In the genomic region with DNA sequence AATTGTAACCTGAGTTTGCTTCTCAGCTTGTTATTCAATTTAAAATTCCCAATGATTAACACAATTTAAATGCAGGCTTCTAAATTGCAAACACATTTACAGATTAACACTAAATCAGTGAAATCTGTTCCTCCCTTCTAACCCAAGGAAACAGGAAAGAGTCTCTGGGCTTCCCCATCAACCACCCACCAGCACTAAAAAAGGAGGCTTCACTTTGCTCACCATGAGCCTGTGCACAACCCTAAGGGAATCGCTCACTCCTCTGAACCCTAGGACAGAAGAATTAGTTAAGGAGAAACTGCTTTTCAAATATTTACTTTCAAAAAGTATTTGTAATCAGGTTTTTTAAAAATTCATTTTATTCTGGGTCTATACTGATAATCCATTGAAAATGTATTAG, we compare ENCODE assay signal across 24 cellular contexts.
DNase-seq lines count a peak whose midpoint lies in the region; ATAC-seq, FAIRE-seq and TF ChIP-seq lines count a peak whose summit lies in the region.
"Had no signal": no experiment of that assay in that cellular context is flagged by ENCODE, and none has a peak within 500 bp of the region (broad histone marks: within the 10 kb centered on the region; RNA-seq: fewer than 3 reads in every experiment).

No MANE protein-coding gene starts in this region.

- no peak for DNase-seq in cardiac muscle cell (ENCODE audit: low read depth in 1 of 2, low spot score in 1 of 2)
- no peak for DNase-seq in left ventricle myocardium superior
- DNase-seq in K562 (ENCODE audit: extremely low read depth in 1 of 4, low spot score in 3 of 4): no peak
- no peak for DNase-seq in neural crest cell (ENCODE audit: low read depth, low spot score)
- no peak for DNase-seq in GM10266 (ENCODE audit: extremely low spot score)
- no peak for DNase-seq in T-helper 9 cell
- DNase-seq: AML-193; Caco-2; Calu3; CD4-positive, alpha-beta T cell; CD8-positive, alpha-beta T cell; DMS79 treated with DMSO at 0.1 percent for 48 hours; GF-D8 had no signal

- H3K79me2 ChIP-seq in K562 (ENCODE audit: control insufficient read depth, insufficient read depth, low read length): no peaks in the 10 kb centered on the region

- H3K36me3 ChIP-seq in cardiac muscle cell (no peaks in the 10 kb centered on the region), K562 (ENCODE audit: control insufficient read depth, insufficient read depth, low read length) (no peaks in the 10 kb centered on the region; the same call in 2 of the 3 replicates)
- H3K36me3 ChIP-seq: BLaER1 treated with 17β-estradiol and CSF1 and Interleukin-3, amounts not matched to agents 10 nM and 100 nM had no signal

- no peak overlapping the region for H3K4me3 Mint-ChIP-seq in neural crest cell
- H3K4me3 Mint-ChIP-seq: B cell; CD4-positive, alpha-beta T cell; CD8-positive, alpha-beta T cell had no signal

- POLR2A ChIA-PET in K562 (lab: Yijun Ruan, JAX): no interaction called here

- in situ Hi-C loops in K562 (cut with MboI): no loop called here

- peak overlapping the region; percentile 59 for H3K27ac ChIP-seq in cardiac muscle cell
- H3K27ac ChIP-seq in K562 (ENCODE audit: extremely low read depth, low read depth, low read length): no peak overlapping the region
- H3K27ac ChIP-seq: 22Rv1; A549; BLaER1 treated with 17β-estradiol and CSF1 and Interleukin-3, amounts not matched to agents 10 nM and 100 nM; C4-2B had no signal

- no peak for TF ChIP-seq CTCF in cardiac muscle cell (IDR thresholded peaks at IDR 0.05; ENCODE audit: low read depth, low read length)
- TF ChIP-seq CTCF in K562 (IDR thresholded peaks at IDR 0.05 in 2 of 3, conservative IDR thresholded peaks at IDR 0.05 in 1 of 3; ENCODE audit: insufficient read depth in 2 of 3, low read depth in 1 of 3, low read length in 3 of 3): no peak
- no peak for TF ChIP-seq CTCF in neural crest cell (conservative IDR thresholded peaks at IDR 0.05)
- TF ChIP-seq CTCF in GM10266 (IDR thresholded peaks at IDR 0.05; ENCODE audit: control insufficient read depth, insufficient read depth, low read depth, missing control alignments): no peak

- 85% methylated on average over 1 of the region's 1 CpG for WGBS in K562 (ENCODE audit: insufficient coverage, low coverage, missing lambda C conversion rate)

- no peak overlapping the region for H3K4me2 ChIP-seq in K562 (ENCODE audit: insufficient read depth, low read length)
- H3K4me2 ChIP-seq: A549; BLaER1 treated with 17β-estradiol and CSF1 and Interleukin-3, amounts not matched to agents 10 nM and 100 nM had no signal

- no peaks in the 10 kb centered on the region for H3K9me3 ChIP-seq in cardiac muscle cell (ENCODE audit: low read depth)
- no peaks in the 10 kb centered on the region; the same call in 1 of the 2 replicates for H3K9me3 ChIP-seq in K562 (replicated peaks; ENCODE audit: control insufficient read depth, insufficient read depth, low read depth, low read length)
- H3K9me3 ChIP-seq: A549, Caco-2 had no signal

- no peak for TF ChIP-seq EP300 in K562 (IDR thresholded peaks at IDR 0.05; ENCODE audit: low read length)

- H2AFZ ChIP-seq in K562 (ENCODE audit: low read depth, low read length): peak overlapping the region; percentile 17; the same call in 1 of the 2 replicates

- no peaks in the 10 kb centered on the region for H4K20me1 ChIP-seq in K562 (replicated peaks; ENCODE audit: control insufficient read depth, insufficient read depth, low read length)
- H4K20me1 ChIP-seq: BLaER1 treated with 17β-estradiol and CSF1 and Interleukin-3, amounts not matched to agents 10 nM and 100 nM had no signal

- peaks cover 15% of the 10 kb centered on the region for H3K36me3 Mint-ChIP-seq in neural crest cell (ENCODE audit: low read depth)
- H3K36me3 Mint-ChIP-seq: CD8-positive, alpha-beta T cell had no signal

- H3K9me1 ChIP-seq in K562 (ENCODE audit: control insufficient read depth, insufficient read depth, low read length): no peaks in the 10 kb centered on the region

- BruUV-seq in K562 (replicated peaks; lab: Mats Ljungman, UMichigan): no TSS peak

- no peaks in the 10 kb centered on the region for H3K27me3 ChIP-seq in cardiac muscle cell
- no peaks in the 10 kb centered on the region; a peak in 1 of 5 replicates for H3K27me3 ChIP-seq in K562 (ENCODE audit: control insufficient read depth in 2 of 2, insufficient read depth in 2 of 2, low read length in 2 of 2)
- H3K27me3 ChIP-seq: BLaER1 treated with 17β-estradiol and CSF1 and Interleukin-3, amounts not matched to agents 10 nM and 100 nM had no signal

- peaks cover 35% of the 10 kb centered on the region for H3K4me1 Mint-ChIP-seq in neural crest cell
- H3K4me1 Mint-ChIP-seq: B cell had no signal

- CTCF ChIA-PET in K562 (lab: Yijun Ruan, JAX; ENCODE audit: low intra/inter-chr PET ratio): no interaction called here

- no peak for TF ChIP-seq POLR2A in K562 (conservative IDR thresholded peaks at IDR 0.05)

- H3K4me3 ChIP-seq in cardiac muscle cell (no peak overlapping the region), K562 (no peak overlapping the region)
- H3K4me3 ChIP-seq: A549; BLaER1 treated with 17β-estradiol and CSF1 and Interleukin-3, amounts not matched to agents 10 nM and 100 nM; GM12878 had no signal

- FAIRE-seq in K562 (lab: Jason Lieb, UNC): no peak
- FAIRE-seq: A549, D721Med, G401.6, GM12878, GM12892, GM18507 had no signal

- H3K27ac Mint-ChIP-seq in neural crest cell (ENCODE audit: unreplicated experiment): peak overlapping the region; percentile 52
- H3K27ac Mint-ChIP-seq: B cell; CD4-positive, alpha-beta T cell; CD8-positive, alpha-beta T cell had no signal

- H3K9ac ChIP-seq in K562 (ENCODE audit: insufficient read depth in 1 of 2, low read depth in 2 of 2, low read length in 2 of 2): no peak overlapping the region
- H3K9ac ChIP-seq: BLaER1 treated with 17β-estradiol and CSF1 and Interleukin-3, amounts not matched to agents 10 nM and 100 nM had no signal

- no peak for ATAC-seq in left ventricle myocardium superior
- no peak for ATAC-seq in K562
- ATAC-seq in HG02938 (IDR thresholded peaks at IDR 0.05; ENCODE audit: unreplicated experiment): no peak
- ATAC-seq: A549; CD8-positive, alpha-beta T cell; GM12878 had no signal

- H3K9me3 Mint-ChIP-seq in neural crest cell: peaks cover 8% of the 10 kb centered on the region

- intact Hi-C loops in left ventricle myocardium superior (cut with micrococcal nuclease): no loop called here
- intact Hi-C loops in K562 (cut with micrococcal nuclease): no loop called here

- no peaks in the 10 kb centered on the region for H3K27me3 Mint-ChIP-seq in neural crest cell (ENCODE audit: low read depth)

- H3K4me1 ChIP-seq in cardiac muscle cell (ENCODE audit: low read depth): peaks cover 13% of the 10 kb centered on the region
- peaks cover 6 to 21% of the 10 kb centered on the region in 2 experiments; a peak in 3 of 5 replicates for H3K4me1 ChIP-seq in K562 (replicated peaks in 1 of 2; ENCODE audit: control insufficient read depth in 2 of 2, insufficient read depth in 2 of 2, low read length in 2 of 2)
- H3K4me1 ChIP-seq: A549; BLaER1 treated with 17β-estradiol and CSF1 and Interleukin-3, amounts not matched to agents 10 nM and 100 nM; Caco-2 had no signal

- no peak for TF ChIP-seq RAD21 in K562 (CRISPR knock-in tag; conservative IDR thresholded peaks at IDR 0.05 in 1 of 2, IDR thresholded peaks at IDR 0.05 in 1 of 2)

TF ChIP-seq in K562, 482 proteins besides CTCF, POLR2A, EP300 and RAD21 (continues in another document):
- TF ChIP-seq, protein P1, sequence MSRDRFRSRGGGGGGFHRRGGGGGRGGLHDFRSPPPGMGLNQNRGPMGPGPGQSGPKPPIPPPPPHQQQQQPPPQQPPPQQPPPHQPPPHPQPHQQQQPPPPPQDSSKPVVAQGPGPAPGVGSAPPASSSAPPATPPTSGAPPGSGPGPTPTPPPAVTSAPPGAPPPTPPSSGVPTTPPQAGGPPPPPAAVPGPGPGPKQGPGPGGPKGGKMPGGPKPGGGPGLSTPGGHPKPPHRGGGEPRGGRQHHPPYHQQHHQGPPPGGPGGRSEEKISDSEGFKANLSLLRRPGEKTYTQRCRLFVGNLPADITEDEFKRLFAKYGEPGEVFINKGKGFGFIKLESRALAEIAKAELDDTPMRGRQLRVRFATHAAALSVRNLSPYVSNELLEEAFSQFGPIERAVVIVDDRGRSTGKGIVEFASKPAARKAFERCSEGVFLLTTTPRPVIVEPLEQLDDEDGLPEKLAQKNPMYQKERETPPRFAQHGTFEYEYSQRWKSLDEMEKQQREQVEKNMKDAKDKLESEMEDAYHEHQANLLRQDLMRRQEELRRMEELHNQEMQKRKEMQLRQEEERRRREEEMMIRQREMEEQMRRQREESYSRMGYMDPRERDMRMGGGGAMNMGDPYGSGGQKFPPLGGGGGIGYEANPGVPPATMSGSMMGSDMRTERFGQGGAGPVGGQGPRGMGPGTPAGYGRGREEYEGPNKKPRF (IDR thresholded peaks at IDR 0.05; ENCODE audit: low read depth, low read length): no peak
- TF ChIP-seq BCL6 (CRISPR knock-in tag; IDR thresholded peaks at IDR 0.05): no peak
- no peak for TF ChIP-seq MAFG (tag; conservative IDR thresholded peaks at IDR 0.05)
- TF ChIP-seq, protein P2, sequence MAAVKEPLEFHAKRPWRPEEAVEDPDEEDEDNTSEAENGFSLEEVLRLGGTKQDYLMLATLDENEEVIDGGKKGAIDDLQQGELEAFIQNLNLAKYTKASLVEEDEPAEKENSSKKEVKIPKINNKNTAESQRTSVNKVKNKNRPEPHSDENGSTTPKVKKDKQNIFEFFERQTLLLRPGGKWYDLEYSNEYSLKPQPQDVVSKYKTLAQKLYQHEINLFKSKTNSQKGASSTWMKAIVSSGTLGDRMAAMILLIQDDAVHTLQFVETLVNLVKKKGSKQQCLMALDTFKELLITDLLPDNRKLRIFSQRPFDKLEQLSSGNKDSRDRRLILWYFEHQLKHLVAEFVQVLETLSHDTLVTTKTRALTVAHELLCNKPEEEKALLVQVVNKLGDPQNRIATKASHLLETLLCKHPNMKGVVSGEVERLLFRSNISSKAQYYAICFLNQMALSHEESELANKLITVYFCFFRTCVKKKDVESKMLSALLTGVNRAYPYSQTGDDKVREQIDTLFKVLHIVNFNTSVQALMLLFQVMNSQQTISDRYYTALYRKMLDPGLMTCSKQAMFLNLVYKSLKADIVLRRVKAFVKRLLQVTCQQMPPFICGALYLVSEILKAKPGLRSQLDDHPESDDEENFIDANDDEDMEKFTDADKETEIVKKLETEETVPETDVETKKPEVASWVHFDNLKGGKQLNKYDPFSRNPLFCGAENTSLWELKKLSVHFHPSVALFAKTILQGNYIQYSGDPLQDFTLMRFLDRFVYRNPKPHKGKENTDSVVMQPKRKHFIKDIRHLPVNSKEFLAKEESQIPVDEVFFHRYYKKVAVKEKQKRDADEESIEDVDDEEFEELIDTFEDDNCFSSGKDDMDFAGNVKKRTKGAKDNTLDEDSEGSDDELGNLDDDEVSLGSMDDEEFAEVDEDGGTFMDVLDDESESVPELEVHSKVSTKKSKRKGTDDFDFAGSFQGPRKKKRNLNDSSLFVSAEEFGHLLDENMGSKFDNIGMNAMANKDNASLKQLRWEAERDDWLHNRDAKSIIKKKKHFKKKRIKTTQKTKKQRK (IDR thresholded peaks at IDR 0.05; ENCODE audit: borderline replicate concordance, low read depth, low read length): no peak
- TF ChIP-seq NCOR1 (IDR thresholded peaks at IDR 0.05): no peak
- no peak for TF ChIP-seq HDGF (IDR thresholded peaks at IDR 0.05)
- TF ChIP-seq LCOR (CRISPR knock-in tag; IDR thresholded peaks at IDR 0.05): no peak
- TF ChIP-seq CREBBP (IDR thresholded peaks at IDR 0.05; ENCODE audit: low read depth, low read length): no peak
